Comparison of ENCODE assay signal across 2 cellular contexts in the genomic region with DNA sequence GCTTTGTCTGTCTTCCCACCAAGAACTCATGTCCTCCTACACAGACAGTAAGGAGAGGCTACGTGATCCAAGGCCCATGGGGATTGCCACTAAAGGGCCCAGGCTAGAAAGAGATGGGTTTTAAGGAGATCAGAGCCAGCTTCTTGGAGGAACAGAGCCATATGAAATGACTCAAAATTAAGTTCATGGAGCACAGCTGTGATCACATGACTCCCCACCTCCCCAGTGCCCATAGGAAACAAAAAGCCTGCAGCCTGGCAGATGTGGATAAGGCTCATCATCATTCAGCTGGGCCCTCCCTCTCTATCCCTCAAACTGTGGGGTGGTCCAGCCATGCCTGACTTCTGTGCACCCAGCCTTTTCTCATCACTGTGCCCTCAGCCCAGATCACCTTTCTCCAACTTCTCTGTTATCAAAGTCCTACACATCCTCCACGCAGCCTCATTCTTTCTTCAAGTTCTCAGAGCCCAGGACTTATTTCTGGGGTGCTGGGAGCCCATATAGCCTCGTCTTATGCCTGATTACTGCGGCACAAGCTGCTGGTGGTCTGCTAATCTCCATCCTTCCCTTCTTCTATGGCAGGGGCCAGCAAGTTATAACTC.
TF ChIP-seq lines count a peak whose summit lies in the region.

No MANE protein-coding gene starts in this region.

TF ChIP-seq in SK-N-SH, 30 proteins besides CTCF, POLR2A, EP300 and RAD21:
- TF ChIP-seq, protein P1, sequence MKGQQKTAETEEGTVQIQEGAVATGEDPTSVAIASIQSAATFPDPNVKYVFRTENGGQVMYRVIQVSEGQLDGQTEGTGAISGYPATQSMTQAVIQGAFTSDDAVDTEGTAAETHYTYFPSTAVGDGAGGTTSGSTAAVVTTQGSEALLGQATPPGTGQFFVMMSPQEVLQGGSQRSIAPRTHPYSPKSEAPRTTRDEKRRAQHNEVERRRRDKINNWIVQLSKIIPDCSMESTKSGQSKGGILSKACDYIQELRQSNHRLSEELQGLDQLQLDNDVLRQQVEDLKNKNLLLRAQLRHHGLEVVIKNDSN (IDR thresholded peaks at IDR 0.05; ENCODE audit: borderline replicate concordance, low read depth): peak; percentile 70; the same call in 1 of the 2 replicates
- TF ChIP-seq MXI1 (IDR thresholded peaks at IDR 0.05; ENCODE audit: low read depth, low read length): no peak

TF ChIP-seq in SK-N-SH treated with all-trans-retinoic acid at 6 μM for 48 hours, 23 proteins besides CTCF, POLR2A, EP300 and RAD21 (continued from another document):
- TF ChIP-seq TCF4 (CRISPR knock-in tag; IDR thresholded peaks at IDR 0.05; ENCODE audit: borderline replicate concordance) (no peak), ZFP30 (CRISPR knock-in tag; IDR thresholded peaks at IDR 0.05) (no peak), ARNTL (CRISPR knock-in tag; IDR thresholded peaks at IDR 0.05; ENCODE audit: borderline replicate concordance, low read depth) (no peak), ZNF8 (CRISPR knock-in tag; IDR thresholded peaks at IDR 0.05) (no peak), PPARA (CRISPR knock-in tag; IDR thresholded peaks at IDR 0.05; ENCODE audit: borderline replicate concordance) (no peak), TOX (CRISPR knock-in tag; IDR thresholded peaks at IDR 0.05; ENCODE audit: borderline replicate concordance) (no peak), ESRRG (CRISPR knock-in tag; IDR thresholded peaks at IDR 0.05) (no peak), BACH2 (CRISPR knock-in tag; IDR thresholded peaks at IDR 0.05; ENCODE audit: borderline replicate concordance) (no peak), ZFP3 (CRISPR knock-in tag; IDR thresholded peaks at IDR 0.05) (no peak), ZNF70 (CRISPR knock-in tag; IDR thresholded peaks at IDR 0.05) (no peak), OSR1 (CRISPR knock-in tag; IDR thresholded peaks at IDR 0.05) (no peak), SNAI2 (CRISPR knock-in tag; IDR thresholded peaks at IDR 0.05) (no peak), CSDC2 (CRISPR knock-in tag; IDR thresholded peaks at IDR 0.05) (no peak), GLIS3 (CRISPR knock-in tag; IDR thresholded peaks at IDR 0.05) (no peak), ZC3H10 (CRISPR knock-in tag; IDR thresholded peaks at IDR 0.05) (no peak)
- TF ChIP-seq, protein P2, sequence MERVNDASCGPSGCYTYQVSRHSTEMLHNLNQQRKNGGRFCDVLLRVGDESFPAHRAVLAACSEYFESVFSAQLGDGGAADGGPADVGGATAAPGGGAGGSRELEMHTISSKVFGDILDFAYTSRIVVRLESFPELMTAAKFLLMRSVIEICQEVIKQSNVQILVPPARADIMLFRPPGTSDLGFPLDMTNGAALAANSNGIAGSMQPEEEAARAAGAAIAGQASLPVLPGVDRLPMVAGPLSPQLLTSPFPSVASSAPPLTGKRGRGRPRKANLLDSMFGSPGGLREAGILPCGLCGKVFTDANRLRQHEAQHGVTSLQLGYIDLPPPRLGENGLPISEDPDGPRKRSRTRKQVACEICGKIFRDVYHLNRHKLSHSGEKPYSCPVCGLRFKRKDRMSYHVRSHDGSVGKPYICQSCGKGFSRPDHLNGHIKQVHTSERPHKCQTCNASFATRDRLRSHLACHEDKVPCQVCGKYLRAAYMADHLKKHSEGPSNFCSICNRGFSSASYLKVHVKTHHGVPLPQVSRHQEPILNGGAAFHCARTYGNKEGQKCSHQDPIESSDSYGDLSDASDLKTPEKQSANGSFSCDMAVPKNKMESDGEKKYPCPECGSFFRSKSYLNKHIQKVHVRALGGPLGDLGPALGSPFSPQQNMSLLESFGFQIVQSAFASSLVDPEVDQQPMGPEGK (CRISPR knock-in tag; IDR thresholded peaks at IDR 0.05; ENCODE audit: borderline replicate concordance): no peak
- TF ChIP-seq, protein P3, sequence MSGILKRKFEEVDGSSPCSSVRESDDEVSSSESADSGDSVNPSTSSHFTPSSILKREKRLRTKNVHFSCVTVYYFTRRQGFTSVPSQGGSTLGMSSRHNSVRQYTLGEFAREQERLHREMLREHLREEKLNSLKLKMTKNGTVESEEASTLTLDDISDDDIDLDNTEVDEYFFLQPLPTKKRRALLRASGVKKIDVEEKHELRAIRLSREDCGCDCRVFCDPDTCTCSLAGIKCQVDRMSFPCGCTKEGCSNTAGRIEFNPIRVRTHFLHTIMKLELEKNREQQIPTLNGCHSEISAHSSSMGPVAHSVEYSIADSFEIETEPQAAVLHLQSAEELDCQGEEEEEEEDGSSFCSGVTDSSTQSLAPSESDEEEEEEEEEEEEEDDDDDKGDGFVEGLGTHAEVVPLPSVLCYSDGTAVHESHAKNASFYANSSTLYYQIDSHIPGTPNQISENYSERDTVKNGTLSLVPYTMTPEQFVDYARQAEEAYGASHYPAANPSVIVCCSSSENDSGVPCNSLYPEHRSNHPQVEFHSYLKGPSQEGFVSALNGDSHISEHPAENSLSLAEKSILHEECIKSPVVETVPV (CRISPR knock-in tag; IDR thresholded peaks at IDR 0.05): no peak
- TF ChIP-seq, protein P4, sequence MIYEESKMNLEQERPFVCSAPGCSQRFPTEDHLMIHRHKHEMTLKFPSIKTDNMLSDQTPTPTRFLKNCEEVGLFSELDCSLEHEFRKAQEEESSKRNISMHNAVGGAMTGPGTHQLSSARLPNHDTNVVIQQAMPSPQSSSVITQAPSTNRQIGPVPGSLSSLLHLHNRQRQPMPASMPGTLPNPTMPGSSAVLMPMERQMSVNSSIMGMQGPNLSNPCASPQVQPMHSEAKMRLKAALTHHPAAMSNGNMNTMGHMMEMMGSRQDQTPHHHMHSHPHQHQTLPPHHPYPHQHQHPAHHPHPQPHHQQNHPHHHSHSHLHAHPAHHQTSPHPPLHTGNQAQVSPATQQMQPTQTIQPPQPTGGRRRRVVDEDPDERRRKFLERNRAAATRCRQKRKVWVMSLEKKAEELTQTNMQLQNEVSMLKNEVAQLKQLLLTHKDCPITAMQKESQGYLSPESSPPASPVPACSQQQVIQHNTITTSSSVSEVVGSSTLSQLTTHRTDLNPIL (CRISPR knock-in tag; IDR thresholded peaks at IDR 0.05; ENCODE audit: low read depth): no peak
TF ChIP-seq in SK-N-SH treated with all-trans-retinoic acid at 6 μM for 48 hours: peak in this region for 0.
